Comparison of ENCODE assay signal across 8 cellular contexts in genomic region chr1:11650331-11650991, GRCh38. TPM values are rescaled to one million over a fixed set of nuclear protein-coding genes. Genes with fewer than 3 reads are reported as not detected.
DNase-seq lines count a peak whose midpoint lies in the region; ATAC-seq, FAIRE-seq and TF ChIP-seq lines count a peak whose summit lies in the region.

No MANE protein-coding gene starts in this region.

- no peak overlapping the region for H3K23ac ChIP-seq in H1 (ENCODE audit: insufficient read length)

- H2BK120ac ChIP-seq in H1 (replicated peaks; ENCODE audit: low read depth, low read length): no peak overlapping the region

- 16% methylated on average over 33 of the region's 47 CpGs; no CpG with 5 or more reads in 1 of the 2 experiments for WGBS in H1 (ENCODE audit: extremely low coverage in 1 of 2, insufficient coverage in 1 of 2, insufficient read length in 1 of 2, insufficient replicate concordance in 2 of 2, low coverage in 1 of 2, low lambda C conversion rate in 2 of 2, missing lambda C conversion rate in 1 of 2), 2 experiments

- H4K91ac ChIP-seq in H1 (replicated peaks; ENCODE audit: insufficient read length, low read length): peak overlapping the region; percentile 72

- DNase-seq in NCI-H1436 (lab: John Stamatoyannopoulos, UW) (peak; percentile 57), NCI-H1436 treated with DMSO at 0.1 percent for 48 hours (lab: John Stamatoyannopoulos, UW) (no peak), NCI-H82 (lab: John Stamatoyannopoulos, UW) (peak; percentile 82), H1 (ENCODE audit: low read depth in 1 of 2, low spot score in 2 of 2) (peak in 1 of 2 experiments; percentile 84), midbrain (lab: John Stamatoyannopoulos, UW) (peak; percentile 70)
- peak; percentile 53 to 55 for DNase-seq in activated CD8-positive, alpha-beta memory T cell treated with anti-CD3 and anti-CD28 coated beads for 4 hours (ENCODE audit: low read depth in 2 of 2)
- DNase-seq in stimulated activated CD8-positive, alpha-beta memory T cell treated with anti-CD3 and anti-CD28 coated beads, Interleukin-4, amount 100 ng/mL, for 1 hour (ENCODE audit: low read depth in 2 of 2, low spot score in 1 of 2): peak; percentile 57 to 64

- H3K4me3 ChIP-seq in H1 (ENCODE audit: extremely low read depth in 1 of 4, insufficient read depth in 2 of 4, low read depth in 3 of 4, low read length in 4 of 4): peak overlapping the region in 2 of 4 experiments; percentile 10 to 43; a peak in 3 of 8 replicates

- no peak overlapping the region for H3K56ac ChIP-seq in H1 (replicated peaks; ENCODE audit: insufficient read length, low read depth, low read length)

- no peak overlapping the region for H3K9ac ChIP-seq in H1 (replicated peaks in 1 of 4; ENCODE audit: extremely low read depth in 1 of 4, low read depth in 3 of 4, low read length in 3 of 4)

- H3K4me2 ChIP-seq in H1 (ENCODE audit: insufficient read depth in 1 of 2, low read depth in 2 of 2, low read length in 2 of 2): peak overlapping the region; percentile 2 to 64; a peak in 3 of 4 replicates

- H3K79me2 ChIP-seq in H1 (ENCODE audit: control insufficient read depth in 1 of 2, insufficient read depth in 2 of 2, low read length in 2 of 2): peaks cover 0 to 7% of the 10 kb centered on the region in 2 experiments; a peak in 1 of 4 replicates

- H3K36me3 ChIP-seq in H1 (ENCODE audit: control insufficient read depth in 2 of 4, insufficient read depth in 4 of 4, low read length in 3 of 4): no peaks in the 10 kb centered on the region; a peak in 1 of 8 replicates

- H3K27me3 ChIP-seq in H1 (replicated peaks in 1 of 4; ENCODE audit: control insufficient read depth in 3 of 4, extremely low read depth in 1 of 4, insufficient read depth in 3 of 4, low read length in 3 of 4): peaks cover 0 to 4% (median 2%) of the 10 kb centered on the region in 4 experiments; a peak in 2 of 7 replicates

- H2BK5ac ChIP-seq in H1 (ENCODE audit: low read depth, low read length): 0 out of 2 replicates have a peak overlapping the region, but pooled peaks have one; percentile 39

- 0 out of 2 replicates have a peak overlapping the region, but pooled peaks have one; percentile 80 for H2BK20ac ChIP-seq in H1 (ENCODE audit: low read length)

- no peak for TF ChIP-seq POLR2A in H1 (IDR thresholded peaks at IDR 0.05; ENCODE audit: control extremely low read depth in 1 of 2, low read depth in 2 of 2, low read length in 2 of 2)

- H3K9me3 ChIP-seq in H1 (ENCODE audit: insufficient read depth in 2 of 2, low read depth in 1 of 2, low read length in 1 of 2): no peaks in the 10 kb centered on the region

- FAIRE-seq in H1 (lab: Jason Lieb, UNC): no peak

- POLR2A ChIA-PET in H1 (lab: Charles Lee; ENCODE audit: partially characterized antibody): interaction anchor here (0.8 to 3.1 kb wide), 11 partner anchors 9 to 79 kb away, joined by 3 to 14 read pairs (median 3); partner anchors contain the start of gene FBXO6

- H3K4ac ChIP-seq in H1 (replicated peaks; ENCODE audit: insufficient read length, low read depth, low read length): peak overlapping the region; percentile 92

- no peak overlapping the region for H3K27ac ChIP-seq in H1 (ENCODE audit: low read depth, low read length)

- no peak overlapping the region for H2AK5ac ChIP-seq in H1 (ENCODE audit: low read depth, low read length)

- peak in 2 of 3 experiments; percentile 41 to 45; a peak in 3 of 4 replicates for TF ChIP-seq CTCF in H1 (IDR thresholded peaks at IDR 0.05; ENCODE audit: control extremely low read depth in 1 of 3, insufficient read depth in 1 of 3, low read depth in 1 of 3, low read length in 3 of 3)

- peak overlapping the region; percentile 55 for H4K5ac ChIP-seq in H1 (ENCODE audit: insufficient read length, low read depth, low read length)

- peak overlapping the region; percentile 85 for H3K18ac ChIP-seq in H1 (ENCODE audit: extremely low read depth, low read length)

- peak overlapping the region; percentile 53; the same call in 1 of the 2 replicates for H2BK15ac ChIP-seq in H1 (ENCODE audit: low read length)

- H2BK12ac ChIP-seq in H1 (ENCODE audit: low read depth, low read length): peak overlapping the region; percentile 35; the same call in 1 of the 2 replicates

- peak; percentile 51 to 66 for TF ChIP-seq RAD21 in H1 (IDR thresholded peaks at IDR 0.05 in 1 of 2, conservative IDR thresholded peaks at IDR 0.05 in 1 of 2; ENCODE audit: low read depth in 2 of 2, low read length in 2 of 2)

- no peak for TF ChIP-seq EP300 in H1 (IDR thresholded peaks at IDR 0.05; ENCODE audit: borderline replicate concordance in 1 of 2, low read depth in 2 of 2, low read length in 2 of 2)

- H3K4me1 ChIP-seq in H1 (replicated peaks in 1 of 4; ENCODE audit: control insufficient read depth in 3 of 4, insufficient read depth in 4 of 4, low read length in 3 of 4): peaks cover 6 to 35% (median 32%) of the 10 kb centered on the region in 4 experiments

- CTCF ChIA-PET in H1 (lab: Charles Lee; ENCODE audit: partially characterized antibody): interaction anchor here (0.6 to 4.4 kb wide), 19 partner anchors 9 to 787 kb away, joined by 3 to 25 read pairs (median 4); partner anchors contain the start of genes FBXO6 and MAD2L2

- H3K23me2 ChIP-seq in H1 (ENCODE audit: low read depth, low read length): peaks cover 10% of the 10 kb centered on the region; the same call in 1 of the 2 replicates

- H3K79me1 ChIP-seq in H1 (ENCODE audit: low read depth, low read length): peaks cover 3% of the 10 kb centered on the region

- H2AFZ ChIP-seq in H1 (ENCODE audit: low read length): no peak overlapping the region

- H4K8ac ChIP-seq in H1 (ENCODE audit: extremely low read depth, insufficient read depth, low read length): peak overlapping the region; percentile 59

- no peak for ATAC-seq in GM21423 (IDR thresholded peaks at IDR 0.05; ENCODE audit: unreplicated experiment)

- peaks cover 3 to 15% of the 10 kb centered on the region in 2 experiments for H4K20me1 ChIP-seq in H1 (replicated peaks in 1 of 2; ENCODE audit: control insufficient read depth in 1 of 2, insufficient read depth in 2 of 2, low read length in 2 of 2)

- H3K14ac ChIP-seq in H1 (ENCODE audit: insufficient read length): no peak overlapping the region

TF ChIP-seq in H1, 55 proteins besides CTCF, POLR2A, EP300 and RAD21 (continues in another document):
- TF ChIP-seq FOSL1 (IDR thresholded peaks at IDR 0.05; ENCODE audit: insufficient read depth, low read depth, low read length): no peak
- peak; percentile 35 for TF ChIP-seq KDM4A (IDR thresholded peaks at IDR 0.05; ENCODE audit: low read depth, low read length, severe bottlenecking)
- no peak for TF ChIP-seq EGR1 (IDR thresholded peaks at IDR 0.05; ENCODE audit: borderline replicate concordance, low read depth, low read length)

RNA-seq across cellular contexts. Expression of gene FBXO2, which starts 3.8 kb away (rescaled TPM):
- total RNA-seq in H1 (2021; fragmentation: NEBNext Ultra II Directional; extraction: Animal tissue kit (Norgen Biotek cat#: 25700)): 51.3 and 55.5 TPM in 2 replicates
- 57.9 and 99.1 TPM in 2 replicates for polyA plus RNA-seq in H1 (2011; rRNA removed)
- polyA plus RNA-seq in H1 (2011; cell fraction: cytosol; rRNA removed): 107 TPM
- polyA plus RNA-seq in H1 (2011; cell fraction: nucleus; rRNA removed): 78.1 TPM
- polyA plus RNA-seq in H1 (2012, experiment 1 of 2): 53.7 to 82.0 TPM (median 66.2 TPM) in 4 replicates
- polyA plus RNA-seq in H1 (2012, experiment 2 of 2): 45.2 TPM
- polyA plus RNA-seq in H1 (2013, experiment 1 of 2): 38.0 TPM
- polyA plus RNA-seq in H1 (2013, experiment 2 of 2): 39.6 TPM
- 7.6 and 11.2 TPM in 2 replicates for polyA minus RNA-seq in H1 (2011; rRNA and poly(A)+ RNA removed)
- 19.2 TPM for polyA minus RNA-seq in H1 (2011; cell fraction: cytosol; rRNA and poly(A)+ RNA removed)
- 17.7 TPM for polyA minus RNA-seq in H1 (2011; cell fraction: nucleus; rRNA and poly(A)+ RNA removed)

RNA-seq across cellular contexts. Expression of gene FBXO44, which starts 4.2 kb away (rescaled TPM):
- 27.2 and 29.2 TPM in 2 replicates for total RNA-seq in H1 (2021; fragmentation: NEBNext Ultra II Directional; extraction: Animal tissue kit (Norgen Biotek cat#: 25700))
- polyA plus RNA-seq in H1 (2011; rRNA removed): 27.0 and 43.0 TPM in 2 replicates
- polyA plus RNA-seq in H1 (2011; cell fraction: cytosol; rRNA removed): 42.8 TPM
- polyA plus RNA-seq in H1 (2011; cell fraction: nucleus; rRNA removed): 137 TPM
- polyA plus RNA-seq in H1 (2012, experiment 1 of 2): 21.1 to 33.1 TPM (median 30.9 TPM) in 4 replicates
- 19.3 TPM for polyA plus RNA-seq in H1 (2012, experiment 2 of 2)
- polyA plus RNA-seq in H1 (2013, experiment 1 of 2): 23.1 TPM
- 21.5 TPM for polyA plus RNA-seq in H1 (2013, experiment 2 of 2)
- polyA minus RNA-seq in H1 (2011; rRNA and poly(A)+ RNA removed): 12.6 and 15.0 TPM in 2 replicates
- polyA minus RNA-seq in H1 (2011; cell fraction: cytosol; rRNA and poly(A)+ RNA removed): 17.6 TPM
- 37.9 TPM for polyA minus RNA-seq in H1 (2011; cell fraction: nucleus; rRNA and poly(A)+ RNA removed)

RNA-seq across cellular contexts. Expression of gene FBXO6, which starts 13.5 kb away (rescaled TPM):
- 0.29 and 0.54 TPM in 2 replicates for total RNA-seq in H1 (2021; fragmentation: NEBNext Ultra II Directional; extraction: Animal tissue kit (Norgen Biotek cat#: 25700))
- polyA plus RNA-seq in H1 (2011; rRNA removed): 0.86 and 1.2 TPM in 2 replicates
- 0.76 TPM for polyA plus RNA-seq in H1 (2011; cell fraction: cytosol; rRNA removed)
- 0.53 TPM for polyA plus RNA-seq in H1 (2011; cell fraction: nucleus; rRNA removed)
- 0.69 to 1.1 TPM (median 1.0 TPM) in 4 replicates for polyA plus RNA-seq in H1 (2012, experiment 1 of 2)
- polyA plus RNA-seq in H1 (2012, experiment 2 of 2): 0.62 TPM
- 0.47 TPM for polyA plus RNA-seq in H1 (2013, experiment 1 of 2)
- 0.39 TPM for polyA plus RNA-seq in H1 (2013, experiment 2 of 2)
- polyA minus RNA-seq in H1 (2011; rRNA and poly(A)+ RNA removed): 0.19 and 0.32 TPM in 2 replicates
- polyA minus RNA-seq in H1 (2011; cell fraction: cytosol; rRNA and poly(A)+ RNA removed): not detected
- polyA minus RNA-seq in H1 (2011; cell fraction: nucleus; rRNA and poly(A)+ RNA removed): not detected

RNA-seq across cellular contexts. Expression of gene MAD2L2, which starts 30.5 kb away (rescaled TPM):
- 310 and 314 TPM in 2 replicates for total RNA-seq in H1 (2021; fragmentation: NEBNext Ultra II Directional; extraction: Animal tissue kit (Norgen Biotek cat#: 25700))
- polyA plus RNA-seq in H1 (2011; rRNA removed): 469 and 710 TPM in 2 replicates
- 618 TPM for polyA plus RNA-seq in H1 (2011; cell fraction: cytosol; rRNA removed)
- 791 TPM for polyA plus RNA-seq in H1 (2011; cell fraction: nucleus; rRNA removed)
- polyA plus RNA-seq in H1 (2012, experiment 1 of 2): 284 to 411 TPM (median 375 TPM) in 4 replicates
- polyA plus RNA-seq in H1 (2012, experiment 2 of 2): 511 TPM
- polyA plus RNA-seq in H1 (2013, experiment 1 of 2): 239 TPM
- 240 TPM for polyA plus RNA-seq in H1 (2013, experiment 2 of 2)
- 212 and 312 TPM in 2 replicates for polyA minus RNA-seq in H1 (2011; rRNA and poly(A)+ RNA removed)
- 182 TPM for polyA minus RNA-seq in H1 (2011; cell fraction: cytosol; rRNA and poly(A)+ RNA removed)
- polyA minus RNA-seq in H1 (2011; cell fraction: nucleus; rRNA and poly(A)+ RNA removed): 206 TPM

RNA-seq across cellular contexts. Expression of gene DRAXIN, which starts 41.0 kb away (rescaled TPM):
- 17.6 and 18.9 TPM in 2 replicates for total RNA-seq in H1 (2021; fragmentation: NEBNext Ultra II Directional; extraction: Animal tissue kit (Norgen Biotek cat#: 25700))
- 4.6 and 4.8 TPM in 2 replicates for polyA plus RNA-seq in H1 (2011; rRNA removed)
- polyA plus RNA-seq in H1 (2011; cell fraction: cytosol; rRNA removed): 5.0 TPM
- 5.7 TPM for polyA plus RNA-seq in H1 (2011; cell fraction: nucleus; rRNA removed)
- polyA plus RNA-seq in H1 (2012, experiment 1 of 2): 9.5 to 11.2 TPM (median 10.4 TPM) in 4 replicates
- 10.6 TPM for polyA plus RNA-seq in H1 (2012, experiment 2 of 2)
- 16.0 TPM for polyA plus RNA-seq in H1 (2013, experiment 1 of 2)
- polyA plus RNA-seq in H1 (2013, experiment 2 of 2): 18.1 TPM
- 8.4 and 9.0 TPM in 2 replicates for polyA minus RNA-seq in H1 (2011; rRNA and poly(A)+ RNA removed)
- 6.7 TPM for polyA minus RNA-seq in H1 (2011; cell fraction: cytosol; rRNA and poly(A)+ RNA removed)
- 4.6 TPM for polyA minus RNA-seq in H1 (2011; cell fraction: nucleus; rRNA and poly(A)+ RNA removed)
